Comparison of ENCODE assay signal across 1 cellular context in genomic region chr5:65925601-65926275, GRCh38.
TF ChIP-seq lines count a peak whose summit lies in the region.

No MANE protein-coding gene starts in this region.

TF ChIP-seq in K562, 482 proteins besides CTCF, POLR2A, EP300 and RAD21 (continued from another document and continues in another):
- TF ChIP-seq GMEB1 (CRISPR knock-in tag; IDR thresholded peaks at IDR 0.05) (peak; percentile 69), ZNF644 (tag; IDR thresholded peaks at IDR 0.05; ENCODE audit: low read depth) (no peak), MITF (IDR thresholded peaks at IDR 0.05) (no peak), ZHX1 (conservative IDR thresholded peaks at IDR 0.05; ENCODE audit: low read length) (no peak), CGGBP1 (CRISPR knock-in tag; IDR thresholded peaks at IDR 0.05) (no peak), PRMT5 (CRISPR knock-in tag; IDR thresholded peaks at IDR 0.05) (no peak), ZFPM2 (CRISPR knock-in tag; IDR thresholded peaks at IDR 0.05) (no peak), CBX5 (IDR thresholded peaks at IDR 0.05; ENCODE audit: borderline replicate concordance, low read depth) (peak; percentile 62; the same call in 1 of the 2 replicates), POLR3A (IDR thresholded peaks at IDR 0.05; ENCODE audit: borderline replicate concordance, extremely low read depth, insufficient read depth, insufficient read length) (no peak), TGIF2 (CRISPR knock-in tag; IDR thresholded peaks at IDR 0.05) (no peak), ZNF347 (CRISPR knock-in tag; IDR thresholded peaks at IDR 0.05; ENCODE audit: low read depth) (no peak), TAF7 (tag; IDR thresholded peaks at IDR 0.05) (peak; percentile 86), CEBPG (CRISPR knock-in tag; IDR thresholded peaks at IDR 0.05) (no peak; the same call in 1 of the 2 replicates), CEBPG (tag; conservative IDR thresholded peaks at IDR 0.05 in 1 of 2, IDR thresholded peaks at IDR 0.05 in 1 of 2) (no peak), ZNF507 (tag; conservative IDR thresholded peaks at IDR 0.05) (no peak), ZZZ3 (IDR thresholded peaks at IDR 0.05) (no peak), NFRKB (IDR thresholded peaks at IDR 0.05; ENCODE audit: low read depth) (peak; percentile 58), ETV5 (CRISPR knock-in tag; IDR thresholded peaks at IDR 0.05; ENCODE audit: low read depth) (no peak; the same call in 1 of the 2 replicates), PHB2 (IDR thresholded peaks at IDR 0.05; ENCODE audit: low read depth) (no peak), ZKSCAN8 (CRISPR knock-in tag; IDR thresholded peaks at IDR 0.05) (no peak), NR2C1 (IDR thresholded peaks at IDR 0.05) (no peak), NR2C1 (tag; IDR thresholded peaks at IDR 0.05) (no peak), NFE2 (IDR thresholded peaks at IDR 0.05; ENCODE audit: low read depth) (no peak), TBL1XR1 (IDR thresholded peaks at IDR 0.05; ENCODE audit: low read length in 2 of 2) (no peak), MAFF (IDR thresholded peaks at IDR 0.05; ENCODE audit: low read length) (no peak), TCF7L2 (IDR thresholded peaks at IDR 0.05; ENCODE audit: low read depth, low read length) (no peak), ZNF197 (CRISPR knock-in tag; IDR thresholded peaks at IDR 0.05; ENCODE audit: low read depth) (no peak), NFIC (IDR thresholded peaks at IDR 0.05) (peak; percentile 63), ZFX (CRISPR knock-in tag; IDR thresholded peaks at IDR 0.05) (peak; percentile 87), MTF1 (CRISPR knock-in tag; IDR thresholded peaks at IDR 0.05; ENCODE audit: borderline replicate concordance) (no peak), ZNF384 (IDR thresholded peaks at IDR 0.05; ENCODE audit: low read depth, low read length) (no peak), ASH1L (IDR thresholded peaks at IDR 0.05; ENCODE audit: borderline replicate concordance, low read depth, partially characterized antibody) (no peak), SREBF2 (CRISPR knock-in tag; IDR thresholded peaks at IDR 0.05) (no peak), HNRNPUL1 (IDR thresholded peaks at IDR 0.05; ENCODE audit: low read length) (no peak), CCAR2 (IDR thresholded peaks at IDR 0.05; ENCODE audit: low read depth, low read length) (no peak), ZNF217 (CRISPR knock-in tag; IDR thresholded peaks at IDR 0.05) (no peak), NCOA2 (IDR thresholded peaks at IDR 0.05; ENCODE audit: partially characterized antibody in 2 of 2) (no peak), POLR2G (IDR thresholded peaks at IDR 0.05; ENCODE audit: low read depth, low read length) (peak; percentile 97), RCOR1 (IDR thresholded peaks at IDR 0.05; ENCODE audit: borderline replicate concordance in 1 of 2, low read depth in 2 of 2, low read length in 2 of 2) (peak in 1 of 2 experiments; percentile 8; a peak in 1 of 4 replicates), ZBTB8A (IDR thresholded peaks at IDR 0.05; ENCODE audit: partially characterized antibody) (no peak), ZFP1 (CRISPR knock-in tag; IDR thresholded peaks at IDR 0.05) (no peak), HMG20B (CRISPR knock-in tag; IDR thresholded peaks at IDR 0.05) (no peak), SMAD3 (CRISPR knock-in tag; conservative IDR thresholded peaks at IDR 0.05) (no peak), TEAD1 (CRISPR knock-in tag; IDR thresholded peaks at IDR 0.05) (peak in 1 of 2 experiments; percentile 81; a peak in 1 of 4 replicates), SAFB (IDR thresholded peaks at IDR 0.05; ENCODE audit: borderline replicate concordance, low read depth, low read length) (peak; percentile 54; the same call in 1 of the 2 replicates), ZNF780A (CRISPR knock-in tag; IDR thresholded peaks at IDR 0.05) (no peak)
- TF ChIP-seq, protein P1, sequence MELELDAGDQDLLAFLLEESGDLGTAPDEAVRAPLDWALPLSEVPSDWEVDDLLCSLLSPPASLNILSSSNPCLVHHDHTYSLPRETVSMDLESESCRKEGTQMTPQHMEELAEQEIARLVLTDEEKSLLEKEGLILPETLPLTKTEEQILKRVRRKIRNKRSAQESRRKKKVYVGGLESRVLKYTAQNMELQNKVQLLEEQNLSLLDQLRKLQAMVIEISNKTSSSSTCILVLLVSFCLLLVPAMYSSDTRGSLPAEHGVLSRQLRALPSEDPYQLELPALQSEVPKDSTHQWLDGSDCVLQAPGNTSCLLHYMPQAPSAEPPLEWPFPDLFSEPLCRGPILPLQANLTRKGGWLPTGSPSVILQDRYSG (tag; conservative IDR thresholded peaks at IDR 0.05; ENCODE audit: low read depth) = no peak
- TF ChIP-seq, protein P2, sequence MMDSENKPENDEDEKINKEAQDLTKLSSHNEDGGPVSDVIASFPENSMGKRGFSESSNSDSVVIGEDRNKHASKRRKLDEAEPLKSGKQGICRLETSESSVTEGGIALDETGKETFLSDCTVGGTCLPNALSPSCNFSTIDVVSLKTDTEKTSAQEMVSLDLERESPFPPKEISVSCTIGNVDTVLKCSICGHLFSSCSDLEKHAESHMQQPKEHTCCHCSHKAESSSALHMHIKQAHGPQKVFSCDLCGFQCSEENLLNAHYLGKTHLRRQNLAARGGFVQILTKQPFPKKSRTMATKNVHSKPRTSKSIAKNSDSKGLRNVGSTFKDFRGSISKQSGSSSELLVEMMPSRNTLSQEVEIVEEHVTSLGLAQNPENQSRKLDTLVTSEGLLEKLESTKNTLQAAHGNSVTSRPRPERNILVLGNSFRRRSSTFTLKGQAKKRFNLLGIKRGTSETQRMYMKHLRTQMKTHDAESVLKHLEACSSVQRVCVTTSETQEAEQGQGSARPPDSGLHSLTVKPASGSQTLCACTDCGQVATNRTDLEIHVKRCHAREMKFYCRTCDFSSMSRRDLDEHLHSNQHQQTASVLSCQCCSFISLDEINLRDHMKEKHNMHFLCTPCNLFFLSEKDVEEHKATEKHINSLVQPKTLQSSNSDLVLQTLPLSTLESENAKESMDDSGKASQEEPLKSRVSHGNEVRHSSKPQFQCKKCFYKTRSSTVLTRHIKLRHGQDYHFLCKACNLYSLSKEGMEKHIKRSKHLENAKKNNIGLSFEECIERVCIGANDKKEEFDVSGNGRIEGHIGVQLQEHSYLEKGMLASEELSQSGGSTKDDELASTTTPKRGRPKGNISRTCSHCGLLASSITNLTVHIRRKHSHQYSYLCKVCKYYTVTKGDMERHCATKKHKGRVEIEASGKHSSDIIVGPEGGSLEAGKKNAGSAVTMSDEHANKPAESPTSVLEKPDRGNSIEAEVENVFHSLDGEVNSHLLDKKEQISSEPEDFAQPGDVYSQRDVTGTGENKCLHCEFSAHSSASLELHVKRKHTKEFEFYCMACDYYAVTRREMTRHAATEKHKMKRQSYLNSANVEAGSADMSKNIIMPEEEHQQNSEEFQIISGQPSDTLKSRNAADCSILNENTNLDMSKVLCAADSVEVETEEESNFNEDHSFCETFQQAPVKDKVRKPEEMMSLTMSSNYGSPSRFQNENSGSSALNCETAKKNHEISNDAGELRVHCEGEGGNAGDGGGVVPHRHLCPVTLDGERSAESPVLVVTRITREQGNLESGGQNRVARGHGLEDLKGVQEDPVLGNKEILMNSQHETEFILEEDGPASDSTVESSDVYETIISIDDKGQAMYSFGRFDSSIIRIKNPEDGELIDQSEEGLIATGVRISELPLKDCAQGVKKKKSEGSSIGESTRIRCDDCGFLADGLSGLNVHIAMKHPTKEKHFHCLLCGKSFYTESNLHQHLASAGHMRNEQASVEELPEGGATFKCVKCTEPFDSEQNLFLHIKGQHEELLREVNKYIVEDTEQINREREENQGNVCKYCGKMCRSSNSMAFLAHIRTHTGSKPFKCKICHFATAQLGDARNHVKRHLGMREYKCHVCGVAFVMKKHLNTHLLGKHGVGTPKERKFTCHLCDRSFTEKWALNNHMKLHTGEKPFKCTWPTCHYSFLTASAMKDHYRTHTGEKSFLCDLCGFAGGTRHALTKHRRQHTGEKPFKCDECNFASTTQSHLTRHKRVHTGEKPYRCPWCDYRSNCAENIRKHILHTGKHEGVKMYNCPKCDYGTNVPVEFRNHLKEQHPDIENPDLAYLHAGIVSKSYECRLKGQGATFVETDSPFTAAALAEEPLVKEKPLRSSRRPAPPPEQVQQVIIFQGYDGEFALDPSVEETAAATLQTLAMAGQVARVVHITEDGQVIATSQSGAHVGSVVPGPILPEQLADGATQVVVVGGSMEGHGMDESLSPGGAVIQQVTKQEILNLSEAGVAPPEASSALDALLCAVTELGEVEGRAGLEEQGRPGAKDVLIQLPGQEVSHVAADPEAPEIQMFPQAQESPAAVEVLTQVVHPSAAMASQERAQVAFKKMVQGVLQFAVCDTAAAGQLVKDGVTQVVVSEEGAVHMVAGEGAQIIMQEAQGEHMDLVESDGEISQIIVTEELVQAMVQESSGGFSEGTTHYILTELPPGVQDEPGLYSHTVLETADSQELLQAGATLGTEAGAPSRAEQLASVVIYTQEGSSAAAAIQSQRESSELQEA (IDR thresholded peaks at IDR 0.05; ENCODE audit: low read depth) = no peak
- TF ChIP-seq, protein P3, sequence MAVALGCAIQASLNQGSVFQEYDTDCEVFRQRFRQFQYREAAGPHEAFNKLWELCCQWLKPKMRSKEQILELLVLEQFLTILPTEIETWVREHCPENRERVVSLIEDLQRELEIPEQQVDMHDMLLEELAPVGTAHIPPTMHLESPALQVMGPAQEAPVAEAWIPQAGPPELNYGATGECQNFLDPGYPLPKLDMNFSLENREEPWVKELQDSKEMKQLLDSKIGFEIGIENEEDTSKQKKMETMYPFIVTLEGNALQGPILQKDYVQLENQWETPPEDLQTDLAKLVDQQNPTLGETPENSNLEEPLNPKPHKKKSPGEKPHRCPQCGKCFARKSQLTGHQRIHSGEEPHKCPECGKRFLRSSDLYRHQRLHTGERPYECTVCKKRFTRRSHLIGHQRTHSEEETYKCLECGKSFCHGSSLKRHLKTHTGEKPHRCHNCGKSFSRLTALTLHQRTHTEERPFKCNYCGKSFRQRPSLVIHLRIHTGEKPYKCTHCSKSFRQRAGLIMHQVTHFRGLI (CRISPR knock-in tag; IDR thresholded peaks at IDR 0.05) = no peak
- TF ChIP-seq, protein P4, sequence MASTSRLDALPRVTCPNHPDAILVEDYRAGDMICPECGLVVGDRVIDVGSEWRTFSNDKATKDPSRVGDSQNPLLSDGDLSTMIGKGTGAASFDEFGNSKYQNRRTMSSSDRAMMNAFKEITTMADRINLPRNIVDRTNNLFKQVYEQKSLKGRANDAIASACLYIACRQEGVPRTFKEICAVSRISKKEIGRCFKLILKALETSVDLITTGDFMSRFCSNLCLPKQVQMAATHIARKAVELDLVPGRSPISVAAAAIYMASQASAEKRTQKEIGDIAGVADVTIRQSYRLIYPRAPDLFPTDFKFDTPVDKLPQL (IDR thresholded peaks at IDR 0.05; ENCODE audit: extremely low read depth, insufficient read length) = no peak
- TF ChIP-seq, protein P5, sequence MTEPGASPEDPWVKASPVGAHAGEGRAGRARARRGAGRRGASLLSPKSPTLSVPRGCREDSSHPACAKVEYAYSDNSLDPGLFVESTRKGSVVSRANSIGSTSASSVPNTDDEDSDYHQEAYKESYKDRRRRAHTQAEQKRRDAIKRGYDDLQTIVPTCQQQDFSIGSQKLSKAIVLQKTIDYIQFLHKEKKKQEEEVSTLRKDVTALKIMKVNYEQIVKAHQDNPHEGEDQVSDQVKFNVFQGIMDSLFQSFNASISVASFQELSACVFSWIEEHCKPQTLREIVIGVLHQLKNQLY (CRISPR knock-in tag; conservative IDR thresholded peaks at IDR 0.05) = peak in 1 of 2 experiments; percentile 44; a peak in 1 of 4 replicates
